ENCODE assay signal across 1 cellular context in genomic region chr19:422213-422916, GRCh38.
TF ChIP-seq lines count a peak whose summit lies in the region.

No MANE protein-coding gene starts in this region.

TF ChIP-seq in K562, 482 proteins besides CTCF, POLR2A, EP300 and RAD21:
- TF ChIP-seq U2AF2 (optimal IDR thresholded peaks at IDR 0.05; ENCODE audit: low read depth, low read length) (no peak), PRDM10 (IDR thresholded peaks at IDR 0.05; ENCODE audit: partially characterized antibody) (peak; percentile 73)
- TF ChIP-seq, protein P1, sequence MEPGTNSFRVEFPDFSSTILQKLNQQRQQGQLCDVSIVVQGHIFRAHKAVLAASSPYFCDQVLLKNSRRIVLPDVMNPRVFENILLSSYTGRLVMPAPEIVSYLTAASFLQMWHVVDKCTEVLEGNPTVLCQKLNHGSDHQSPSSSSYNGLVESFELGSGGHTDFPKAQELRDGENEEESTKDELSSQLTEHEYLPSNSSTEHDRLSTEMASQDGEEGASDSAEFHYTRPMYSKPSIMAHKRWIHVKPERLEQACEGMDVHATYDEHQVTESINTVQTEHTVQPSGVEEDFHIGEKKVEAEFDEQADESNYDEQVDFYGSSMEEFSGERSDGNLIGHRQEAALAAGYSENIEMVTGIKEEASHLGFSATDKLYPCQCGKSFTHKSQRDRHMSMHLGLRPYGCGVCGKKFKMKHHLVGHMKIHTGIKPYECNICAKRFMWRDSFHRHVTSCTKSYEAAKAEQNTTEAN (CRISPR knock-in tag; IDR thresholded peaks at IDR 0.05) = no peak
- TF ChIP-seq, protein P2, sequence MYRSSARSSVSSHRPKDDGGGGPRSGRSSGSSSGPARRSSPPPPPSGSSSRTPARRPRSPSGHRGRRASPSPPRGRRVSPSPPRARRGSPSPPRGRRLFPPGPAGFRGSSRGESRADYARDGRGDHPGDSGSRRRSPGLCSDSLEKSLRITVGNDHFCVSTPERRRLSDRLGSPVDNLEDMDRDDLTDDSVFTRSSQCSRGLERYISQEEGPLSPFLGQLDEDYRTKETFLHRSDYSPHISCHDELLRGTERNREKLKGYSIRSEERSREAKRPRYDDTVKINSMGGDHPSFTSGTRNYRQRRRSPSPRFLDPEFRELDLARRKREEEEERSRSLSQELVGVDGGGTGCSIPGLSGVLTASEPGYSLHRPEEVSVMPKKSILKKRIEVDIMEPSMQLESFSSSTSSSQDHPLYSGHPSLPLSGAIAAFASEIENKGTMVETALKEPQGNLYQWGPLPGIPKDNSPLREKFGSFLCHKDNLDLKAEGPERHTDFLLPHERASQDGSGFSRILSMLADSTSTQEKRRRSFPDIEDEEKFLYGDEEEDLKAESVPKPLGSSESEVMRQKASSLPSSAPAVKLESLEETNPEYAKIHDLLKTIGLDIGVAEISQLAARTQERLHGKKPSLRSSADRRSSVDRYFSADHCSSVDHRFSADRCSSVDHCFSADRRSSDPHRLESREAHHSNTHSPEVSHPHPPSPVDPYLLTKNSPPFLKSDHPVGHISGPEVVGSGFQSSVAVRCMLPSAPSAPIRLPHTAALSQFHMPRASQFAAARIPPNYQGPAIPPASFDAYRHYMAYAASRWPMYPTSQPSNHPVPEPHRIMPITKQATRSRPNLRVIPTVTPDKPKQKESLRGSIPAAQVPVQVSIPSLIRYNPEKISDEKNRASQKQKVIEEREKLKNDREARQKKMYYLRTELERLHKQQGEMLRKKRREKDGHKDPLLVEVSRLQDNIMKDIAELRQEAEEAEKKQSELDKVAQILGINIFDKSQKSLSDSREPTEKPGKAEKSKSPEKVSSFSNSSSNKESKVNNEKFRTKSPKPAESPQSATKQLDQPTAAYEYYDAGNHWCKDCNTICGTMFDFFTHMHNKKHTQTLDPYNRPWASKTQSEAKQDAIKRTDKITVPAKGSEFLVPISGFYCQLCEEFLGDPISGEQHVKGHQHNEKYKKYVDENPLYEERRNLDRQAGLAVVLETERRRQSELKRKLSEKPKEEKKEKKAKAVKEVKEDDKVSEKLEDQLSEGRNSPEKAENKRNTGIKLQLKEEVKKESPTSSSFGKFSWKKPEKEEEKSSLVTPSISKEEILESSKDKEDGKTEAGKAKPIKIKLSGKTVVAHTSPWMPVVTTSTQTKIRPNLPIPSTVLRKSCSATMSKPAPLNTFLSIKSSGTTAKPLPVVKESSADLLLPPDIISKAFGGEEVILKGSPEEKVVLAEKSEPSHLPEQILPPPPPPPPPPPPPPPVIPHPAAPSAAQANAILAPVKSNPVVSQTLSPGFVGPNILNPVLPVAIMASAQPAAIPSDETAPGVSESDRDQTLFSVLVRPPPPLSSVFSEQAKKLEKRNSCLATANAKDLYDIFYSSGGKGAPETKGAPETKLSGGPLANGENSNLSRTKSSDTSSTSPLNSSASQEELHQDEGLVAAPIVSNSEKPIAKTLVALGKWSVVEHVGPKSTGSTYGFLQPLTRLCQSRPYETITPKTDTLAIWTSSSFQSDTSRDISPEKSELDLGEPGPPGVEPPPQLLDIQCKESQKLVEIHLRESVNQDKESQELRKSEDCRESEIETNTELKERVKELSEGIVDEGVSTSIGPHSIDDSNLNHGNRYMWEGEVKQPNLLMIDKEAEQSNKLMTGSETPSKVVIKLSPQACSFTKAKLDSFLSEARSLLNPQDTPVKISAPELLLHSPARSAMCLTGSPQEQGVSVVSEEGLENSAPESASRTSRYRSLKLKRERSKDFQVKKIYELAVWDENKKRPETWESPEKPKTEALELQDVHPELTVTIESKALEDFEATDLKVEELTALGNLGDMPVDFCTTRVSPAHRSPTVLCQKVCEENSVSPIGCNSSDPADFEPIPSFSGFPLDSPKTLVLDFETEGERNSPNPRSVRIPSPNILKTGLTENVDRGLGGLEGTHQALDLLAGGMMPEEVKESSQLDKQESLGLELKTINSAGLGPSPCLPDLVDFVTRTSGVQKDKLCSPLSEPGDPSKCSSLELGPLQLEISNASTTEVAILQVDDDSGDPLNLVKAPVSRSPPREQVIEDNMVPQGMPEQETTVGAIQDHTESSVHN (IDR thresholded peaks at IDR 0.05; ENCODE audit: borderline replicate concordance in 1 of 2, low read depth in 1 of 2) = no peak
TF ChIP-seq in K562: peak in this region for 1.
